1 cellular context compared by ENCODE assay signal in the genomic region with DNA sequence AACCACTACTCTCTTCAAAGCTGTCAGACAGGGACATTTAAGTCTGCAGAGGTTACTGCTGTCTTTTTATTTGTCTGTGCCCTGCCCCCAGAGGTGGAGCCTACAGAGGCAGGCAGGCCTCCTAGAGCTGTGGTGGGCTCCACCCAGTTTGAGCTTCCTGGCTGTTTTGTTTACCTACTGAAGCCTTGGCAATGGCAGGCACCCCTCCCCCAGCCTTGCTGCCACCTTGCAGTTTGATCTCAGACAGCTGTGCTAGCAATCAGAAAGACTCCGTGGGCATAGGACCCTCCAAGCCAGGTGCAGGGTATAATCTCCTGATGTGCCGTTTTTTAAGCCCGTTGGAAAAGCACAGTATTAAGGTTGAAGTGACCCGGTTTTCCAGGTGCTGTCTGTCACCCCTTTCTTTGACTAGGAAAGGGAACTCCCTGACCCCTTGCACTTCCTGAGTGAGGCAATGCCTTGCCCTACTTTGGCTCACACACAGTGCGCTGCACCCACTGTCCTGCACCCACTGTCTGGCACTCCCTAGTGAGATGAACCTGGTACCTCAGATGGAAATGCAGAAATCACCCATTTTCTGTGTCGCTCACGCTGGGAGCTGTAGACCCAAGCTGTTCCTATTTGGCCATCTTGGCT.
TF ChIP-seq lines count a peak whose summit lies in the region.

No MANE protein-coding gene starts in this region.

TF ChIP-seq in HepG2, 621 proteins besides CTCF, POLR2A, EP300 and RAD21:
- TF ChIP-seq, protein P1, sequence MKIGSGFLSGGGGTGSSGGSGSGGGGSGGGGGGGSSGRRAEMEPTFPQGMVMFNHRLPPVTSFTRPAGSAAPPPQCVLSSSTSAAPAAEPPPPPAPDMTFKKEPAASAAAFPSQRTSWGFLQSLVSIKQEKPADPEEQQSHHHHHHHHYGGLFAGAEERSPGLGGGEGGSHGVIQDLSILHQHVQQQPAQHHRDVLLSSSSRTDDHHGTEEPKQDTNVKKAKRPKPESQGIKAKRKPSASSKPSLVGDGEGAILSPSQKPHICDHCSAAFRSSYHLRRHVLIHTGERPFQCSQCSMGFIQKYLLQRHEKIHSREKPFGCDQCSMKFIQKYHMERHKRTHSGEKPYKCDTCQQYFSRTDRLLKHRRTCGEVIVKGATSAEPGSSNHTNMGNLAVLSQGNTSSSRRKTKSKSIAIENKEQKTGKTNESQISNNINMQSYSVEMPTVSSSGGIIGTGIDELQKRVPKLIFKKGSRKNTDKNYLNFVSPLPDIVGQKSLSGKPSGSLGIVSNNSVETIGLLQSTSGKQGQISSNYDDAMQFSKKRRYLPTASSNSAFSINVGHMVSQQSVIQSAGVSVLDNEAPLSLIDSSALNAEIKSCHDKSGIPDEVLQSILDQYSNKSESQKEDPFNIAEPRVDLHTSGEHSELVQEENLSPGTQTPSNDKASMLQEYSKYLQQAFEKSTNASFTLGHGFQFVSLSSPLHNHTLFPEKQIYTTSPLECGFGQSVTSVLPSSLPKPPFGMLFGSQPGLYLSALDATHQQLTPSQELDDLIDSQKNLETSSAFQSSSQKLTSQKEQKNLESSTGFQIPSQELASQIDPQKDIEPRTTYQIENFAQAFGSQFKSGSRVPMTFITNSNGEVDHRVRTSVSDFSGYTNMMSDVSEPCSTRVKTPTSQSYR (CRISPR knock-in tag; IDR thresholded peaks at IDR 0.05; ENCODE audit: borderline replicate concordance) = peak; percentile 63; the same call in 1 of the 2 replicates
